In the genomic region with DNA sequence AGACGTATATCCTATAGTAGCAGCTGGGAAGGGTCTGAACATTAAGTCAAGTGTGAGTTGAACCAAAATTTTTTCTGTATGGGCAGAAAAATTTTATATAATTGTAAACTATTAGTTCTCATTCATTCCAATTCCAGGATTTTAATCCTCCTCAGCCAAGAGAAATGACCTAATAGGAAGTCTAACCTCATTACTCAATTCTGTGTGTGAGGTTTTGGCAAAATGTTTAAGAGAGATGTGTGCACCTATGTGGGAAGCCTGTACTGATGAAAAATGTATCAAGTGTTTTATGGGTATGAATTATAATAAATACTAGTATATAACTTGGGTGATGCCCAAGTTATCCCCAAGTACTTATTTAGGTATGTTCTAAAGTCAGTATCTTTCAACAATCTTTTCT, we compare ENCODE assay signal across 22 cellular contexts.
DNase-seq lines count a peak whose midpoint lies in the region; ATAC-seq and TF ChIP-seq lines count a peak whose summit lies in the region.
"Had no signal": no experiment of that assay in that cellular context is flagged by ENCODE, and none has a peak within 500 bp of the region (broad histone marks: within the 10 kb centered on the region; RNA-seq: fewer than 3 reads in every experiment).

No MANE protein-coding gene starts in this region.

- peaks cover 0 to 5% of the 10 kb centered on the region in 2 donors for H3K4me1 ChIP-seq in right atrium auricular region
- H3K4me1 ChIP-seq in adipocyte (ENCODE audit: control insufficient read depth, insufficient read depth, low read length): peaks cover 31% of the 10 kb centered on the region
- H3K4me1 ChIP-seq in subcutaneous abdominal adipose tissue (ENCODE audit: control insufficient read depth in 5 of 5, insufficient read depth in 5 of 5, low read length in 5 of 5): peaks cover 2 to 24% (median 21%) of the 10 kb centered on the region in 5 donors
- H3K4me1 ChIP-seq: psoas muscle had no signal

- no peaks in the 10 kb centered on the region for H3K36me3 ChIP-seq in right atrium auricular region
- no peaks in the 10 kb centered on the region for H3K36me3 ChIP-seq in adipocyte (ENCODE audit: control insufficient read depth, insufficient read depth, low read length, severe bottlenecking)
- H3K36me3 ChIP-seq in subcutaneous abdominal adipose tissue (ENCODE audit: control insufficient read depth in 5 of 5, insufficient read depth in 5 of 5, low read length in 5 of 5): no peaks in the 10 kb centered on the region
- H3K36me3 ChIP-seq: neutrophil, tibial artery had no signal

- intact Hi-C loops in Right ventricle myocardium superior (cut with DNase I): no loop called here

- TF ChIP-seq CTCF in right atrium auricular region (IDR thresholded peaks at IDR 0.05): no peak

- H3K27me3 ChIP-seq in right atrium auricular region: no peaks in the 10 kb centered on the region
- H3K27me3 ChIP-seq in adipocyte (replicated peaks; ENCODE audit: control insufficient read depth, insufficient read depth, low read length): no peaks in the 10 kb centered on the region
- no peaks in the 10 kb centered on the region for H3K27me3 ChIP-seq in subcutaneous abdominal adipose tissue (ENCODE audit: control insufficient read depth in 5 of 5, insufficient read depth in 4 of 5, low read length in 5 of 5)
- H3K27me3 ChIP-seq: neutrophil, tibial artery had no signal

- H3K9ac ChIP-seq in adipocyte (ENCODE audit: low read length) (peak overlapping the region; percentile 12), subcutaneous abdominal adipose tissue (ENCODE audit: low read length in 5 of 5) (no peak overlapping the region)

- H3K27ac ChIP-seq in right atrium auricular region (no peak overlapping the region), subcutaneous abdominal adipose tissue (ENCODE audit: low read depth, low read length) (peak overlapping the region; percentile 61)
- H3K27ac ChIP-seq: neutrophil, psoas muscle, RWPE1, tibial artery had no signal

- peak; percentile 71 for ATAC-seq in Right ventricle myocardium superior (ENCODE audit: poor library complexity)
- no peak for ATAC-seq in HG03571 (IDR thresholded peaks at IDR 0.05; ENCODE audit: unreplicated experiment)
- ATAC-seq: activated CD4-positive, alpha-beta T cell treated with anti-CD3 and anti-CD28 coated beads for 36 hours; K562; psoas muscle; stimulated activated naive CD8-positive, alpha-beta T cell treated with anti-CD3 and anti-CD28 coated beads, Interleukin-15, amount 100 ng/mL, for 72 hours had no signal

- no peaks in the 10 kb centered on the region for H3K9me3 ChIP-seq in right atrium auricular region
- no peaks in the 10 kb centered on the region for H3K9me3 ChIP-seq in adipocyte (ENCODE audit: control insufficient read depth, low read length)
- no peaks in the 10 kb centered on the region for H3K9me3 ChIP-seq in subcutaneous abdominal adipose tissue (ENCODE audit: control insufficient read depth in 5 of 5, low read length in 5 of 5)
- H3K9me3 ChIP-seq: neutrophil, psoas muscle, tibial artery had no signal

- no peak overlapping the region for H3K4me3 ChIP-seq in right atrium auricular region
- peak overlapping the region; percentile 22 for H3K4me3 ChIP-seq in adipocyte (ENCODE audit: low read length)
- H3K4me3 ChIP-seq in subcutaneous abdominal adipose tissue (ENCODE audit: low read depth in 1 of 5, low read length in 5 of 5): no peak overlapping the region
- H3K4me3 ChIP-seq: K562, psoas muscle, tibial artery had no signal

- DNase-seq in Right ventricle myocardium superior (no peak), right atrium auricular region (ENCODE audit: low spot score) (no peak), adipocyte (ENCODE audit: low read depth) (peak; percentile 4), iris pigment epithelial cell (ENCODE audit: low read depth) (peak; percentile 23), hypothalamus (lab: John Stamatoyannopoulos, UW) (no peak), mucosa of gallbladder (ENCODE audit: low spot score) (no peak)
- DNase-seq: activated CD4-positive, alpha-beta T cell treated with anti-CD3 and anti-CD28 coated beads for 36 hours; activated gamma-delta T cell; activated naive CD8-positive, alpha-beta T cell treated with anti-CD3 and anti-CD28 coated beads, Interleukin-2, amount 10 ng/mL, durations not matched to agents 7 days and 5 days; CD4-positive, alpha-beta memory T cell; left cardiac atrium; NCI-H1105 treated with DMSO at 0.1 percent for 48 hours; NCI-H2029; stimulated activated CD8-positive, alpha-beta memory T cell treated with anti-CD3 and anti-CD28 coated beads, Interleukin-4, amount 100 ng/mL, for 48 hours; stimulated activated naive CD8-positive, alpha-beta T cell treated with anti-CD3 and anti-CD28 coated beads, Interleukin-15, amount 100 ng/mL, for 72 hours; tibial artery had no signal

Comparison
In these comparisons a context has a peak if more than half of its experiments do, and no peak if none do; other contexts are left out.
1. DNase-seq: peak in adipocyte (single experiment) and iris pigment epithelial cell (single experiment); none in Right ventricle myocardium superior (single experiment), right atrium auricular region (single experiment), hypothalamus (0 of 51) and mucosa of gallbladder (single experiment).